20 cellular contexts compared by ENCODE assay signal in the genomic region with DNA sequence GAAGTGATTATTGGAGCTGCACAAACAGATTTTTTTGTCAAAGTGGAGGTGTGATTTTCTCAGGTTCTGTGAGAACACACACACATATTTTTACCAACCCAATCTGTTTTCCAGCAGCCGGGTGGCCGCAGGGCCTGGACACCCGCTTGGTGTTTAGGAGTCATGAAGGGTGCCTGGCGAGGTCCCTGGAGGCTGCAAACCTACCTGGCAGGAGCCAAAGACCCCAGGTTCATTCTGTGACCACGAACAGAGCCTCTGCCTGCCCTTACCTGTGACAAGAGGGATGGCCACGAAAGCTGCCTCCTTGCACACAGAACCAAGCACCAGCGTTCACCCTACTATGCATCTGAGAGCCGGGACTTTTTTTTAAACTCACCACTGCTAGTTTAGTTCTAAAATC.
"Had no signal": no experiment of that assay in that cellular context is flagged by ENCODE, and none has a peak within 500 bp of the region (broad histone marks: within the 10 kb centered on the region; RNA-seq: fewer than 3 reads in every experiment).

No MANE protein-coding gene starts in this region.

- H3K27me3 ChIP-seq: SJSA1 had no signal

- DNase-seq: Kasumi-1, MM.1S, NCI-H1092 treated with DMSO at 0.1 percent for 48 hours, NCI-H1436, NCI-H187 treated with DMSO at 0.1 percent for 48 hours, NCI-H2029 treated with DMSO at 0.1 percent for 48 hours, NCI-H2171 treated with DMSO at 0.1 percent for 48 hours, NCI-H345, NCI-H446 treated with DMSO at 0.1 percent for 48 hours, NCI-H524, NCI-H526 treated with DMSO at 0.1 percent for 48 hours, NCI-H748 treated with DMSO at 0.1 percent for 48 hours, Right ventricle myocardium superior, RPMI8226, SIG-M5 had no signal

- H3K4me2 ChIP-seq: KMS-11 had no signal

- H3K4me3 ChIP-seq: K562, SJSA1, SK-N-MC had no signal

- H3K9ac ChIP-seq: KMS-11 had no signal

- ATAC-seq: K562 had no signal

- H3K36me3 ChIP-seq: SJSA1 had no signal

- H3K4me1 ChIP-seq: SJSA1 had no signal

- H3K27ac ChIP-seq: HL-60, KMS-11, SJSA1, SK-N-MC had no signal
